In the genomic region with DNA sequence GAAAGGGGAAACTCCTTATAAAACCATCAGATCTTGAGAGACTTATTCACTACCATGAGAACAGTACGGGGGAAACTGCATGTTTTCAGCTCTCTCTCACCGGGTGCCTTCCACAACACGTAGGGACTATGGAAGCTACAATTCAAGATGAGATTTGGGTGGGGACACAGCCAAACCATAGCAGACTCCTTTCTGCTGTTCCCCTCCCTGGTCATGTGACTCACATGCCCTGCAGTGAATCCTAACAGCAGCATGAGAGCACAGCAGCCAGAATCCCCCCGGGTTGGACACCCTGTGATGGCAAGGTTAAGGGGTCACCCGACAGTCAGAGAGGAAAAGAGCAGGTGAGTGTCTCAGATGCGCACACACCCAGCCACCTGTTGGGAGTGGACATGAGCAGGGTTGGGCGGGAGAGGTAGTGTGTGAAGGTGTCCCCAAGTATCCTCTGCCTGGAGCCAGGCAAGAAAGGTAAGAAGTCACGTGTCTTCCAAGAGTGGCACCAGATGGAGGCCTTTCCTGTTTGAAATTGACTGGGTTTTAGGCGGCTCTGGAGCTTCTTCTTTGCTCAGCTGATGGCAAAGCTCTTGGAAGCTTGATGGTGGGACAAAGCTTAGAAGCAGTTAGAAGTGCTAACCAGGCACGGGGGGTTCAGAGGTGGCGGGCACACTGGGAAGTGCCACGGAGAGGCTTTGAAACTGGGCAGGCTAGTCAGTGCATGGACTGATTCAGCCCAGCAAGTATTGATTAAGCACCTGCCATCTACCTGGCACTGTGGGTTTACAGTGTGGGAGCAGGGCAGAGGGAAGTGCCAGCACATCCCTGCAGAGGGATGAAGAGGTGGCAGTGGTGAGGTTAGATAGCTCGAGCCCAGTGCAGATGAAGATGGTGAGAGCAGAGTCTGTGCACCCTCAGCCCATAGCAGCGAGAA, we compare ENCODE assay signal across 17 cellular contexts.
DNase-seq lines count a peak whose midpoint lies in the region; ATAC-seq, FAIRE-seq and TF ChIP-seq lines count a peak whose summit lies in the region.
"Had no signal": no experiment of that assay in that cellular context is flagged by ENCODE, and none has a peak within 500 bp of the region (broad histone marks: within the 10 kb centered on the region; RNA-seq: fewer than 3 reads in every experiment).

No MANE protein-coding gene starts in this region.

- H3K27ac Mint-ChIP-seq in activated naive CD8-positive, alpha-beta T cell treated with anti-CD3 and anti-CD28 coated beads, Interleukin-2, amount 10 ng/mL, durations not matched to agents 7 days and 5 days: peak overlapping the region; percentile 31
- H3K27ac Mint-ChIP-seq in activated naive CD8-positive, alpha-beta T cell treated with anti-CD3 and anti-CD28 coated beads, Interleukin-2, amount 50 U/mL, for 24 hours: no peak overlapping the region
- H3K27ac Mint-ChIP-seq in nephron: peak overlapping the region; percentile 90 to 96 (median 92)
- H3K27ac Mint-ChIP-seq: CD8-positive, alpha-beta T cell had no signal

- no peaks in the 10 kb centered on the region for H3K9me3 ChIP-seq in tibial nerve
- H3K9me3 ChIP-seq in small intestine (ENCODE audit: control insufficient read depth, low read depth): no peaks in the 10 kb centered on the region

- no peaks in the 10 kb centered on the region for H3K27me3 Mint-ChIP-seq in activated naive CD8-positive, alpha-beta T cell treated with anti-CD3 and anti-CD28 coated beads, Interleukin-2, amount 10 ng/mL, durations not matched to agents 7 days and 5 days
- H3K27me3 Mint-ChIP-seq in activated naive CD8-positive, alpha-beta T cell treated with anti-CD3 and anti-CD28 coated beads, Interleukin-2, amount 50 U/mL, for 24 hours: peaks cover 8% of the 10 kb centered on the region
- H3K27me3 Mint-ChIP-seq in nephron (ENCODE audit: low read depth): peaks cover 15% of the 10 kb centered on the region

- no peak for TF ChIP-seq CTCF in dorsolateral prefrontal cortex (IDR thresholded peaks at IDR 0.05 in 54 of 56, conservative IDR thresholded peaks at IDR 0.05 in 2 of 56; ENCODE audit: low read depth in 1 of 56, partially characterized antibody in 56 of 56)
- no peak for TF ChIP-seq CTCF in nephron (IDR thresholded peaks at IDR 0.05; ENCODE audit: unreplicated experiment in 3 of 3)
- no peak for TF ChIP-seq CTCF in tibial nerve (IDR thresholded peaks at IDR 0.05)

- no peak for TF ChIP-seq POLR2A in tibial nerve (IDR thresholded peaks at IDR 0.05)

- no peak for FAIRE-seq in small intestine (lab: Jason Lieb, UNC)

- no peak overlapping the region for H3K4me3 Mint-ChIP-seq in activated naive CD8-positive, alpha-beta T cell treated with anti-CD3 and anti-CD28 coated beads, Interleukin-2, amount 10 ng/mL, durations not matched to agents 7 days and 5 days
- H3K4me3 Mint-ChIP-seq in activated naive CD8-positive, alpha-beta T cell treated with anti-CD3 and anti-CD28 coated beads, Interleukin-2, amount 50 U/mL, for 24 hours: no peak overlapping the region
- no peak overlapping the region for H3K4me3 Mint-ChIP-seq in nephron
- H3K4me3 Mint-ChIP-seq: CD8-positive, alpha-beta T cell had no signal

- no peak for ATAC-seq in activated naive CD8-positive, alpha-beta T cell treated with anti-CD3 and anti-CD28 coated beads, Interleukin-2, amount 10 ng/mL, durations not matched to agents 7 days and 5 days (ENCODE audit: low read depth)
- ATAC-seq in activated naive CD8-positive, alpha-beta T cell treated with anti-CD3 and anti-CD28 coated beads, Interleukin-2, amount 50 U/mL, for 24 hours: no peak
- ATAC-seq in HG02840 (IDR thresholded peaks at IDR 0.05; ENCODE audit: low FRiP score, unreplicated experiment): no peak
- ATAC-seq: CD8-positive, alpha-beta T cell had no signal

- H3K27ac ChIP-seq in dorsolateral prefrontal cortex: peak overlapping the region; percentile 19 to 99 (median 96)
- H3K27ac ChIP-seq in tibial nerve: peak overlapping the region; percentile 86 to 98 (median 92)
- H3K27ac ChIP-seq in small intestine (ENCODE audit: low read depth in 1 of 2, low read length in 1 of 2): peak overlapping the region in 1 of 2 donors; percentile 3
- H3K27ac ChIP-seq: 22Rv1 had no signal

- peaks cover 1% of the 10 kb centered on the region for H3K9me3 Mint-ChIP-seq in activated naive CD8-positive, alpha-beta T cell treated with anti-CD3 and anti-CD28 coated beads, Interleukin-2, amount 10 ng/mL, durations not matched to agents 7 days and 5 days
- no peaks in the 10 kb centered on the region for H3K9me3 Mint-ChIP-seq in activated naive CD8-positive, alpha-beta T cell treated with anti-CD3 and anti-CD28 coated beads, Interleukin-2, amount 50 U/mL, for 24 hours
- H3K9me3 Mint-ChIP-seq in nephron: peaks cover 7% of the 10 kb centered on the region
- H3K9me3 Mint-ChIP-seq: CD8-positive, alpha-beta T cell had no signal

- no peak for DNase-seq in activated naive CD8-positive, alpha-beta T cell treated with anti-CD3 and anti-CD28 coated beads, Interleukin-2, amount 10 ng/mL, durations not matched to agents 7 days and 5 days
- DNase-seq in activated naive CD8-positive, alpha-beta T cell treated with anti-CD3 and anti-CD28 coated beads, Interleukin-2, amount 50 U/mL, for 24 hours: no peak
- DNase-seq in dorsolateral prefrontal cortex (peak in 3 of 10 donors; percentile 23 to 41 (median 24)), tibial nerve (ENCODE audit: low spot score in 2 of 2) (no peak), small intestine (no peak), SW480 (ENCODE audit: low spot score) (no peak)
- DNase-seq: activated CD4-positive, alpha-beta T cell treated with anti-CD3 and anti-CD28 coated beads for 1 hour; CD8-positive, alpha-beta T cell; KBM-7; NCI-H1436 treated with DMSO at 0.1 percent for 48 hours; OCI-M1; stimulated activated CD4-positive, alpha-beta T cell treated with anti-CD3 and anti-CD28 coated beads, Interleukin-4, amount 100 ng/mL, for 1 hour; T-helper 1 cell had no signal

- H3K4me3 ChIP-seq in dorsolateral prefrontal cortex: no peak overlapping the region
- no peak overlapping the region for H3K4me3 ChIP-seq in tibial nerve
- H3K4me3 ChIP-seq in small intestine (ENCODE audit: low read depth in 1 of 2, low read length in 2 of 2): no peak overlapping the region
- H3K4me3 ChIP-seq: coronary artery had no signal

- H3K4me1 Mint-ChIP-seq in activated naive CD8-positive, alpha-beta T cell treated with anti-CD3 and anti-CD28 coated beads, Interleukin-2, amount 10 ng/mL, durations not matched to agents 7 days and 5 days: peaks cover 4% of the 10 kb centered on the region
- H3K4me1 Mint-ChIP-seq in activated naive CD8-positive, alpha-beta T cell treated with anti-CD3 and anti-CD28 coated beads, Interleukin-2, amount 50 U/mL, for 24 hours: peaks cover 6% of the 10 kb centered on the region
- H3K4me1 Mint-ChIP-seq in nephron: peaks cover 32% of the 10 kb centered on the region

- H3K36me3 Mint-ChIP-seq in activated naive CD8-positive, alpha-beta T cell treated with anti-CD3 and anti-CD28 coated beads, Interleukin-2, amount 10 ng/mL, durations not matched to agents 7 days and 5 days: no peaks in the 10 kb centered on the region
- H3K36me3 Mint-ChIP-seq in activated naive CD8-positive, alpha-beta T cell treated with anti-CD3 and anti-CD28 coated beads, Interleukin-2, amount 50 U/mL, for 24 hours (ENCODE audit: low read depth): no peaks in the 10 kb centered on the region
- no peaks in the 10 kb centered on the region for H3K36me3 Mint-ChIP-seq in nephron (ENCODE audit: low read depth)
- H3K36me3 Mint-ChIP-seq: CD8-positive, alpha-beta T cell had no signal

- H3K27me3 ChIP-seq in dorsolateral prefrontal cortex (no peaks in the 10 kb centered on the region), tibial nerve (no peaks in the 10 kb centered on the region), small intestine (ENCODE audit: control insufficient read depth in 2 of 2, insufficient read depth in 2 of 2, low read length in 2 of 2) (no peaks in the 10 kb centered on the region)

- no peak for TF ChIP-seq EP300 in tibial nerve (IDR thresholded peaks at IDR 0.05)

- H3K36me3 ChIP-seq in tibial nerve (no peaks in the 10 kb centered on the region), small intestine (ENCODE audit: control insufficient read depth in 2 of 2, insufficient read depth in 2 of 2, low read length in 2 of 2) (no peaks in the 10 kb centered on the region)

- POLR2A ChIA-PET in activated naive CD8-positive, alpha-beta T cell treated with anti-CD3 and anti-CD28 coated beads, Interleukin-2, amount 10 ng/mL, durations not matched to agents 7 days and 5 days (lab: Charles Lee): no interaction called here

- peaks cover 0 to 46% (median 20%) of the 10 kb centered on the region in 4 donors for H3K4me1 ChIP-seq in tibial nerve
- H3K4me1 ChIP-seq in small intestine (ENCODE audit: control insufficient read depth in 2 of 2, insufficient read depth in 1 of 2, low read depth in 1 of 2, low read length in 1 of 2): peaks cover 0 to 4% of the 10 kb centered on the region in 2 donors

- 77 to 82% methylated on average over 13 to 14 of the region's 14 CpGs for WGBS in tibial nerve, 2 donors
- 89 to 95% (median 90%) methylated on average over 14 of the region's 14 CpGs for WGBS in small intestine, 3 donors

- intact Hi-C loops in dorsolateral prefrontal cortex (cut with DNase I): loop anchor here (2.0 to 10.0 kb wide), 6 partner anchors 62 to 141 kb away; no protein-coding TSS in a partner anchor
